26 cellular contexts compared by ENCODE assay signal in genomic region chr3:20811631-20812030, GRCh38.
"Had no signal": no experiment of that assay in that cellular context is flagged by ENCODE, and none has a peak within 500 bp of the region (broad histone marks: within the 10 kb centered on the region; RNA-seq: fewer than 3 reads in every experiment).

No MANE protein-coding gene starts in this region.

- H3K27me3 Mint-ChIP-seq: activated B cell treated with CpG ODN at 0.5 μM for 24 hours; activated CD4-positive, alpha-beta memory T cell treated with anti-CD3 and anti-CD28 coated beads for 36 hours; activated naive CD4-positive, alpha-beta T cell treated with anti-CD3 and anti-CD28 coated beads, Interleukin-2, amount 10 ng/mL, durations not matched to agents 7 days and 5 days; activated naive CD8-positive, alpha-beta T cell; activated naive CD8-positive, alpha-beta T cell treated with anti-CD3 and anti-CD28 coated beads, Interleukin-2, amount 50 U/mL, for 24 hours; central memory CD8-positive, alpha-beta T cell had no signal

- H3K4me1 Mint-ChIP-seq: activated B cell treated with CpG ODN at 0.5 μM for 24 hours; activated naive CD4-positive, alpha-beta T cell treated with anti-CD3 and anti-CD28 coated beads, Interleukin-2, amount 10 ng/mL, durations not matched to agents 7 days and 5 days; activated naive CD8-positive, alpha-beta T cell treated with anti-CD3 and anti-CD28 coated beads, Interleukin-2, amount 50 U/mL, for 24 hours; central memory CD8-positive, alpha-beta T cell had no signal

- ATAC-seq: activated naive CD8-positive, alpha-beta T cell treated with anti-CD3 and anti-CD28 coated beads, Interleukin-2, amount 50 U/mL, for 24 hours had no signal

- DNase-seq: activated B cell treated with CpG ODN at 0.5 μM for 24 hours; activated CD4-positive, alpha-beta memory T cell treated with anti-CD3 and anti-CD28 coated beads for 36 hours; activated CD4-positive, alpha-beta T cell treated with anti-CD3 and anti-CD28 coated beads for 4 hours; activated CD4-positive, alpha-beta T cell treated with anti-CD3 and anti-CD28 coated beads, Interleukin-2, amount 50 U/mL, for 1 hour; activated CD4-positive, CD25-positive, alpha-beta regulatory T cell treated with anti-CD3 and anti-CD28 coated beads, Interleukin-2, amount 50 U/mL, for 72 hours; activated CD8-positive, alpha-beta memory T cell treated with anti-CD3 and anti-CD28 coated beads, Interleukin-2, amount 50 U/mL, for 48 hours; activated effector memory CD4-positive, alpha-beta T cell treated with Interleukin-2 at 50 U/mL for 16 hours; activated naive CD4-positive, alpha-beta T cell treated with anti-CD3 and anti-CD28 coated beads, Interleukin-2, amount 10 ng/mL, durations not matched to agents 7 days and 5 days; activated naive CD8-positive, alpha-beta T cell treated with anti-CD3 and anti-CD28 coated beads, Interleukin-2, amount 50 U/mL, for 24 hours; activated T-cell treated with anti-CD3 and anti-CD28 coated beads, Interleukin-2, amount 50 U/mL, for 48 hours; amniotic stem cell; aorta; NCI-H1436 treated with DMSO at 0.1 percent for 48 hours; NCI-H1694 treated with DMSO at 0.1 percent for 48 hours; NCI-H2029; NCI-H345; NCI-H524 treated with DMSO at 0.1 percent for 48 hours; Right ventricle myocardium superior; SW 1271; T-helper 1 cell; T-helper 2 cell; T-helper 9 cell had no signal

- H3K27ac ChIP-seq: cardiac muscle cell, VCaP had no signal

- H3K36me3 ChIP-seq: cardiac muscle cell had no signal

- H3K36me3 Mint-ChIP-seq: activated CD4-positive, alpha-beta memory T cell treated with anti-CD3 and anti-CD28 coated beads for 36 hours; activated naive CD4-positive, alpha-beta T cell treated with anti-CD3 and anti-CD28 coated beads, Interleukin-2, amount 10 ng/mL, durations not matched to agents 7 days and 5 days; activated naive CD8-positive, alpha-beta T cell had no signal

- H3K4me3 ChIP-seq: cardiac muscle cell had no signal

- H3K27me3 ChIP-seq: cardiac muscle cell had no signal

- H3K27ac Mint-ChIP-seq: activated B cell treated with CpG ODN at 0.5 μM for 24 hours; activated CD4-positive, alpha-beta memory T cell treated with anti-CD3 and anti-CD28 coated beads for 36 hours; activated naive CD4-positive, alpha-beta T cell treated with anti-CD3 and anti-CD28 coated beads, Interleukin-2, amount 10 ng/mL, durations not matched to agents 7 days and 5 days; activated naive CD8-positive, alpha-beta T cell; activated naive CD8-positive, alpha-beta T cell treated with anti-CD3 and anti-CD28 coated beads, Interleukin-2, amount 50 U/mL, for 24 hours had no signal

- H3K4me3 Mint-ChIP-seq: activated B cell treated with CpG ODN at 0.5 μM for 24 hours; activated CD4-positive, alpha-beta memory T cell treated with anti-CD3 and anti-CD28 coated beads for 36 hours; activated naive CD4-positive, alpha-beta T cell treated with anti-CD3 and anti-CD28 coated beads, Interleukin-2, amount 10 ng/mL, durations not matched to agents 7 days and 5 days; activated naive CD8-positive, alpha-beta T cell; activated naive CD8-positive, alpha-beta T cell treated with anti-CD3 and anti-CD28 coated beads, Interleukin-2, amount 50 U/mL, for 24 hours; central memory CD8-positive, alpha-beta T cell had no signal
